ENCODE assay signal across 26 cellular contexts in the genomic region with DNA sequence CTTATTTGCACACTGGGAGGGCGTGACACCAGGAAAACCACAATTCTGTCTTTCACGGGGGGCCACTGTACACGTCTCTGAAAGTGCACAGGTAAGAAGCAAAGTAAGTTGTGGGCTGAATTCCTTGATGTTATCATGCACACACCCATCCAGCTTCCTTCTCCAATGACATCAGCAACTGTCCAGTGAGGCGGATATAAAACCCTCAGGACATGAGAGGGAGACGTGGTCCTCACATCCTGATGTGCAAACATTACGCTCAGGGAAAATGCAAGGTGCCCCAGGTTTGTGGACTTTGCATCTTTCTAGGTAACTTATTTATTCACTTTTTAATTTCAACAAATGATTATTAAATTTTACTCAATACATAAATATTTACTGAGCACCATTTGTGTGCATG. TPM values are rescaled to one million over a fixed set of nuclear protein-coding genes. Genes with fewer than 3 reads are reported as not detected.
DNase-seq lines count a peak whose midpoint lies in the region; ATAC-seq, FAIRE-seq and TF ChIP-seq lines count a peak whose summit lies in the region.
"Had no signal": no experiment of that assay in that cellular context is flagged by ENCODE, and none has a peak within 500 bp of the region (broad histone marks: within the 10 kb centered on the region; RNA-seq: fewer than 3 reads in every experiment).

No MANE protein-coding gene starts in this region.

- H3K27me3 ChIP-seq in PC-3 (ENCODE audit: low read length): no peaks in the 10 kb centered on the region
- H3K27me3 ChIP-seq in small intestine (ENCODE audit: control insufficient read depth in 2 of 2, insufficient read depth in 2 of 2, low read length in 2 of 2): no peaks in the 10 kb centered on the region

- no peaks in the 10 kb centered on the region for H3F3A ChIP-seq in PC-3 (ENCODE audit: low read length, unreplicated experiment)

- no TSS peak for BruUV-seq in PC-3 (replicated peaks; lab: Mats Ljungman, UMichigan)

- no peak overlapping the region for H2AFZ ChIP-seq in PC-3 (ENCODE audit: low read length)

- H3K4me3 ChIP-seq in PC-3 (ENCODE audit: low read length) (no peak overlapping the region), small intestine (ENCODE audit: low read depth in 1 of 2, low read length in 2 of 2) (no peak overlapping the region), kidney (ENCODE audit: low read length in 2 of 2) (no peak overlapping the region)
- H3K4me3 ChIP-seq: SK-N-MC had no signal

- peak; percentile 14 for ATAC-seq in PC-3
- no peak for ATAC-seq in HG02571 (IDR thresholded peaks at IDR 0.05; ENCODE audit: unreplicated experiment)
- ATAC-seq: HCT116 had no signal

- CTCF ChIA-PET in PC-3 (lab: Charles Lee): interaction anchor here (0.6 to 1.2 kb wide), 2 partner anchors 25 to 250 kb away, joined by 3 to 13 read pairs; no protein-coding TSS in a partner anchor

- 27 to 41% (median 35%) methylated on average over 6 of the region's 6 CpGs for WGBS in small intestine, 3 donors

- H3K9me2 ChIP-seq in PC-3 (replicated peaks; ENCODE audit: low read length): no peaks in the 10 kb centered on the region

- H3K9ac ChIP-seq in PC-3 (ENCODE audit: low read length) (peak overlapping the region; percentile 88), kidney (ENCODE audit: low read length in 2 of 2) (no peak overlapping the region)

- peak overlapping the region; percentile 54 for H3K4me2 ChIP-seq in PC-3 (ENCODE audit: low read length)

- peak overlapping the region; percentile 97 for H3K27ac ChIP-seq in PC-3 (ENCODE audit: low read length)
- H3K27ac ChIP-seq in small intestine (ENCODE audit: low read depth in 1 of 2, low read length in 1 of 2): no peak overlapping the region
- H3K27ac ChIP-seq in kidney (ENCODE audit: low read depth in 2 of 2, low read length in 2 of 2): no peak overlapping the region
- H3K27ac ChIP-seq: 22Rv1, RWPE1, SK-N-MC had no signal

- no peaks in the 10 kb centered on the region for H4K20me1 ChIP-seq in PC-3 (ENCODE audit: low read length)

- peaks cover 56% of the 10 kb centered on the region for H3K4me1 ChIP-seq in PC-3 (ENCODE audit: insufficient read depth, low read length)
- H3K4me1 ChIP-seq in small intestine (ENCODE audit: control insufficient read depth in 2 of 2, insufficient read depth in 1 of 2, low read depth in 1 of 2, low read length in 1 of 2): no peaks in the 10 kb centered on the region
- no peaks in the 10 kb centered on the region for H3K4me1 ChIP-seq in kidney (ENCODE audit: control insufficient read depth in 1 of 2, insufficient read depth in 1 of 2, low read depth in 1 of 2, low read length in 2 of 2)
- H3K4me1 ChIP-seq: BE2C had no signal

- TF ChIP-seq CTCF in PC-3 (conservative IDR thresholded peaks at IDR 0.05; ENCODE audit: low read depth, low read length): no peak
- TF ChIP-seq CTCF in kidney (IDR thresholded peaks at IDR 0.05; ENCODE audit: borderline replicate concordance, extremely low read depth, insufficient read depth): no peak

- DNase-seq in DMS53 (lab: John Stamatoyannopoulos, UW) (peak; percentile 32), DMS53 treated with DMSO at 0.1 percent for 48 hours (lab: John Stamatoyannopoulos, UW; ENCODE audit: unreplicated experiment) (no peak), PC-3 (peak; percentile 80), kidney tubule cell (ENCODE audit: low spot score) (peak; percentile 39), small intestine (peak; percentile 24), NOMO-1 treated with DMSO at 0.1 percent for 48 hours (lab: John Stamatoyannopoulos, UW; ENCODE audit: unreplicated experiment) (no peak), kidney (no peak)
- DNase-seq: BE2C; CD4-positive, alpha-beta memory T cell; GDM1; GOT3; Kasumi-1; NCI-H1105; NCI-H1694 treated with DMSO at 0.1 percent for 48 hours; NCI-H2107; NCI-H510A; NCI-H748 treated with DMSO at 0.1 percent for 48 hours had no signal

- no peaks in the 10 kb centered on the region for H3K9me3 ChIP-seq in PC-3 (ENCODE audit: low read length)
- no peaks in the 10 kb centered on the region for H3K9me3 ChIP-seq in small intestine (ENCODE audit: control insufficient read depth, low read depth)
- H3K9me3 ChIP-seq in kidney (ENCODE audit: control insufficient read depth in 1 of 2, low read length in 2 of 2): no peaks in the 10 kb centered on the region
- H3K9me3 ChIP-seq: BE2C had no signal

- H3K36me3 ChIP-seq in PC-3 (ENCODE audit: low read depth, low read length) (no peaks in the 10 kb centered on the region), small intestine (ENCODE audit: control insufficient read depth in 2 of 2, insufficient read depth in 2 of 2, low read length in 2 of 2) (no peaks in the 10 kb centered on the region), kidney (ENCODE audit: control insufficient read depth in 1 of 2, insufficient read depth in 2 of 2, low read length in 2 of 2) (no peaks in the 10 kb centered on the region)
- H3K36me3 ChIP-seq: BE2C had no signal

- H3K79me2 ChIP-seq in PC-3 (ENCODE audit: low read length): no peaks in the 10 kb centered on the region

- POLR2A ChIA-PET in PC-3 (lab: Charles Lee; ENCODE audit: unreplicated experiment): interaction anchor here (0.5 kb wide), 2 partner anchors 12 to 104 kb away, joined by 4 read pairs; a partner anchor contains a TSS

- intact Hi-C loops in PC-3 (cut with micrococcal nuclease) (no loop called here), kidney (cut with DNase I) (no loop called here)

- no peak for FAIRE-seq in small intestine (lab: Jason Lieb, UNC)
- FAIRE-seq in kidney (lab: Jason Lieb, UNC): no peak
- FAIRE-seq: GM12891, GM18507 had no signal

RNA-seq across cellular contexts. Expression of a gene that starts 3.0 kb away (rescaled TPM):
- total RNA-seq in PC-3 (2014; rRNA removed): 99.2 and 111 TPM in 2 replicates
- 100 to 1,000 TPM; 130 to 187 (median 144) TPM for polyA plus RNA-seq in small intestine
- not detected for total RNA-seq in kidney
- polyA plus RNA-seq in kidney (ENCODE audit: insufficient read depth, low read depth, low replicate concordance): not detected
- total RNA-seq: CD4-positive, alpha-beta memory T cell; Daoy had no signal
- polyA plus RNA-seq: AG04450; CD4-positive, alpha-beta memory T cell had no signal

RNA-seq across cellular contexts. Expression of a gene that starts 12.5 kb away (rescaled TPM):
- 21.1 and 22.9 TPM in 2 replicates for total RNA-seq in PC-3 (2014; rRNA removed)
- polyA plus RNA-seq in small intestine: 1 to 10 TPM in 2 of 3 donors, not detected in 1; 1.4 to 5.0 TPM
- total RNA-seq in kidney: not detected
- polyA plus RNA-seq in kidney (ENCODE audit: insufficient read depth, low read depth, low replicate concordance): not detected
- total RNA-seq: CD4-positive, alpha-beta memory T cell; Daoy had no signal
- polyA plus RNA-seq: AG04450; CD4-positive, alpha-beta memory T cell had no signal

RNA-seq across cellular contexts. Expression of a gene that starts 32.5 kb away (rescaled TPM):
- total RNA-seq in PC-3 (2014; rRNA removed) (not detected in 2 replicates), kidney (15.4 TPM)
- polyA plus RNA-seq in small intestine (1 to 10 TPM; 1.1 to 9.2 (median 1.1) TPM), kidney (ENCODE audit: insufficient read depth, low read depth, low replicate concordance) (3.0 TPM)
- polyA plus RNA-seq: AG04450 had no signal

RNA-seq across cellular contexts. Expression of a gene that starts 40.4 kb away (rescaled TPM):
- total RNA-seq in PC-3 (2014; rRNA removed) (1.0 TPM in 1 of 2 replicates, not detected in the other), kidney (2.7 TPM)
- polyA plus RNA-seq in small intestine (1 to 10 TPM in 1 of 3 donors, under 1 TPM in 2; 0.42 to 2.4 (median 0.67) TPM), kidney (ENCODE audit: insufficient read depth, low read depth, low replicate concordance) (not detected)
- total RNA-seq: Daoy had no signal
- polyA plus RNA-seq: AG04450 had no signal

RNA-seq across cellular contexts. Expression of a gene that starts 48.1 kb away (rescaled TPM):
- total RNA-seq in PC-3 (2014; rRNA removed) (2.8 and 9.1 TPM in 2 replicates), kidney (22.4 TPM)
- polyA plus RNA-seq in small intestine (1,000 to 10,000 TPM in 1 of 3 donors, 100 to 1,000 TPM in 2; 758 to 1,395 (median 965) TPM), kidney (ENCODE audit: insufficient read depth, low read depth, low replicate concordance) (10.0 TPM)
- total RNA-seq: CD4-positive, alpha-beta memory T cell had no signal
- polyA plus RNA-seq: AG04450; CD4-positive, alpha-beta memory T cell had no signal

Comparison
In these comparisons a context has a peak if more than half of its experiments do, and no peak if none do; other contexts are left out.
1. DNase-seq: peak in DMS53 (single experiment), PC-3 (single experiment), kidney tubule cell (single experiment) and small intestine (single experiment); none in DMS53 treated with DMSO at 0.1 percent for 48 hours (single experiment), NOMO-1 treated with DMSO at 0.1 percent for 48 hours (single experiment) and kidney (single experiment).
2. RNA of a gene that starts 3.0 kb away (total RNA-seq): 99.2 to 111 TPM in PC-3; not detected in kidney (single experiment); every median in the first group is over 100 times any median in the second.
3. RNA of a gene that starts 12.5 kb away (total RNA-seq): 21.1 to 22.9 TPM in PC-3; not detected in kidney (single experiment); every median in the first group is over 10 times any median in the second.
4. RNA of a gene that starts 32.5 kb away (total RNA-seq): 15.4 TPM in kidney (single experiment); not detected in PC-3; every median in the first group is over 10 times any median in the second.